ENCODE assay signal across 12 cellular contexts in the genomic region with DNA sequence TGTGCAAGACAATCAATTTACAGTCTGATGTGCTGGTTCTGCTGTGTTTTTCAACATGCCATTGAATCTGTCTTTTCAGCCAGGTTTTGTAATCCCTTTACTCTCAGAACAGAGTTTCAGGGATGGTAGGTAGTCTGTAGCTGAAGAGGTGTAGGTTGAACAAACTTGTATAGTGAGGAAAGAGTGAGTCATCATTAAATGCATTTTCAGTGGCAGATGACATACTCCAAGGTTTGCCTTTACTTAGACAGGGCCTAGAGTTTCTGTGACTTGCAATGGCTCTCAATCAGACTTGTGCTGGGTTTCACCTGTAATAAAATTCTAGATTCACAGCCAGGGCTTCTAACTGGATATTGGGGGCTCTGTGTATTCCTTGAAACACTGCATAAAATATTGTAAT.
DNase-seq lines count a peak whose midpoint lies in the region; ATAC-seq lines count a peak whose summit lies in the region.
"Had no signal": no experiment of that assay in that cellular context is flagged by ENCODE, and none has a peak within 500 bp of the region (broad histone marks: within the 10 kb centered on the region; RNA-seq: fewer than 3 reads in every experiment).

No MANE protein-coding gene starts in this region.

- no peak overlapping the region for H3K9ac ChIP-seq in mesendoderm (ENCODE audit: low read length)

- no peaks in the 10 kb centered on the region for H3K36me3 ChIP-seq in mesendoderm (ENCODE audit: control insufficient read depth, insufficient read depth, low read length)
- H3K36me3 ChIP-seq: thoracic aorta had no signal

- H3K4me3 ChIP-seq in mesendoderm (ENCODE audit: low read length), result no peak overlapping the region
- H3K4me3 ChIP-seq: thoracic aorta had no signal

- intact Hi-C loops in activated CD4-positive, alpha-beta T cell treated with anti-CD3 and anti-CD28 coated beads, Interleukin-2, amount 10 ng/mL, durations not matched to agents 24 days and 14 days (cut with micrococcal nuclease), result loop anchor here (1.0 kb wide), 1 partner anchor 15 kb away; no protein-coding TSS in a partner anchor

- no peaks in the 10 kb centered on the region for H3K79me1 ChIP-seq in mesendoderm (ENCODE audit: low read length)

- no peaks in the 10 kb centered on the region for H3K9me3 Mint-ChIP-seq in activated CD4-positive, alpha-beta T cell treated with anti-CD3 and anti-CD28 coated beads, Interleukin-2, amount 10 ng/mL, durations not matched to agents 24 days and 14 days
- no peaks in the 10 kb centered on the region for H3K9me3 Mint-ChIP-seq in T-helper 2 cell treated with Interferon-gamma antibody and Interleukin-4, amounts not matched to agents 5 μg/mL and 100 μg/mL, for 36 hours
- H3K9me3 Mint-ChIP-seq: mesothelial cell of epicardium had no signal

- H3K27me3 Mint-ChIP-seq in activated CD4-positive, alpha-beta T cell treated with anti-CD3 and anti-CD28 coated beads, Interleukin-2, amount 10 ng/mL, durations not matched to agents 24 days and 14 days, result peaks cover 13% of the 10 kb centered on the region
- peaks cover 11% of the 10 kb centered on the region for H3K27me3 Mint-ChIP-seq in T-helper 2 cell treated with Interferon-gamma antibody and Interleukin-4, amounts not matched to agents 5 μg/mL and 100 μg/mL, for 36 hours (ENCODE audit: low read depth)

- no peak for DNase-seq in activated CD4-positive, alpha-beta T cell treated with anti-CD3 and anti-CD28 coated beads, Interleukin-2, amount 10 ng/mL, durations not matched to agents 24 days and 14 days
- DNase-seq in activated CD4-positive, alpha-beta T cell treated with anti-CD3 and anti-CD28 coated beads, Interleukin-2, amount 50 U/mL, for 4 hours, result no peak
- peak; percentile 24 for DNase-seq in HT-29 (ENCODE audit: low spot score)
- DNase-seq in T-helper 2 cell treated with Interferon-gamma antibody and Interleukin-4, amounts not matched to agents 5 μg/mL and 100 μg/mL, for 36 hours (ENCODE audit: low spot score), result no peak
- DNase-seq in mesendoderm, result peak; percentile 71
- no peak for DNase-seq in D341Med (ENCODE audit: low spot score)
- DNase-seq: GOT3, NCI-H1436 had no signal

- H3K4ac ChIP-seq in mesendoderm (ENCODE audit: low read depth, low read length), result no peak overlapping the region

- H3K56ac ChIP-seq in mesendoderm (ENCODE audit: low read length), result no peak overlapping the region

- peaks cover 11% of the 10 kb centered on the region for H3K4me1 ChIP-seq in mesendoderm (ENCODE audit: control insufficient read depth, low read depth, low read length)

- no peaks in the 10 kb centered on the region for H3K79me2 ChIP-seq in mesendoderm (ENCODE audit: control insufficient read depth, insufficient read depth, low read length)

- no peak overlapping the region for H3K23ac ChIP-seq in mesendoderm (ENCODE audit: low read length)

- no peak overlapping the region for H3K4me3 Mint-ChIP-seq in activated CD4-positive, alpha-beta T cell treated with anti-CD3 and anti-CD28 coated beads, Interleukin-2, amount 10 ng/mL, durations not matched to agents 24 days and 14 days
- no peak overlapping the region for H3K4me3 Mint-ChIP-seq in T-helper 2 cell treated with Interferon-gamma antibody and Interleukin-4, amounts not matched to agents 5 μg/mL and 100 μg/mL, for 36 hours
- H3K4me3 Mint-ChIP-seq: mesothelial cell of epicardium had no signal

- peaks cover 25% of the 10 kb centered on the region for H3K4me1 Mint-ChIP-seq in activated CD4-positive, alpha-beta T cell treated with anti-CD3 and anti-CD28 coated beads, Interleukin-2, amount 10 ng/mL, durations not matched to agents 24 days and 14 days
- H3K4me1 Mint-ChIP-seq in T-helper 2 cell treated with Interferon-gamma antibody and Interleukin-4, amounts not matched to agents 5 μg/mL and 100 μg/mL, for 36 hours (ENCODE audit: low read depth), result peaks cover 32% of the 10 kb centered on the region

- H3K27ac ChIP-seq in mesendoderm (ENCODE audit: low read depth, low read length), result no peak overlapping the region
- H3K27ac ChIP-seq: thoracic aorta had no signal

- no peaks in the 10 kb centered on the region for H3K36me3 Mint-ChIP-seq in activated CD4-positive, alpha-beta T cell treated with anti-CD3 and anti-CD28 coated beads, Interleukin-2, amount 10 ng/mL, durations not matched to agents 24 days and 14 days (ENCODE audit: low read depth)
- no peaks in the 10 kb centered on the region for H3K36me3 Mint-ChIP-seq in T-helper 2 cell treated with Interferon-gamma antibody and Interleukin-4, amounts not matched to agents 5 μg/mL and 100 μg/mL, for 36 hours (ENCODE audit: low read depth)
- H3K36me3 Mint-ChIP-seq: mesothelial cell of epicardium had no signal

- H4K5ac ChIP-seq in mesendoderm (ENCODE audit: low read length), result peak overlapping the region; percentile 68

- no peak overlapping the region for H2BK15ac ChIP-seq in mesendoderm (replicated peaks; ENCODE audit: low read depth)

- H3K27ac Mint-ChIP-seq in activated CD4-positive, alpha-beta T cell treated with anti-CD3 and anti-CD28 coated beads, Interleukin-2, amount 10 ng/mL, durations not matched to agents 24 days and 14 days, result peak overlapping the region; percentile 56
- peak overlapping the region; percentile 82 for H3K27ac Mint-ChIP-seq in T-helper 2 cell treated with Interferon-gamma antibody and Interleukin-4, amounts not matched to agents 5 μg/mL and 100 μg/mL, for 36 hours
- H3K27ac Mint-ChIP-seq: mesothelial cell of epicardium had no signal

- H3K4me2 ChIP-seq in mesendoderm (ENCODE audit: low read length), result no peak overlapping the region

- H4K8ac ChIP-seq in mesendoderm (ENCODE audit: low read depth, low read length), result no peak overlapping the region

- H3K18ac ChIP-seq in mesendoderm (ENCODE audit: low read length), result no peak overlapping the region

- no peak overlapping the region for H2BK5ac ChIP-seq in mesendoderm (ENCODE audit: low read length)

- no peak overlapping the region for H2AK5ac ChIP-seq in mesendoderm (ENCODE audit: low read length)

- H2BK120ac ChIP-seq in mesendoderm (ENCODE audit: low read depth, low read length), result no peak overlapping the region

- no peak for ATAC-seq in GM18498 (IDR thresholded peaks at IDR 0.05; ENCODE audit: unreplicated experiment)
- no peak for ATAC-seq in GM18502 (IDR thresholded peaks at IDR 0.05; ENCODE audit: poor library complexity, unreplicated experiment)

- no peaks in the 10 kb centered on the region for H3K27me3 ChIP-seq in mesendoderm (ENCODE audit: insufficient read depth, low read length, poor library complexity)

Comparison
In these comparisons a context has a peak if more than half of its experiments do, and no peak if none do; other contexts are left out.
1. DNase-seq: peak in HT-29 (single experiment) and mesendoderm (single experiment); none in activated CD4-positive, alpha-beta T cell treated with anti-CD3 and anti-CD28 coated beads, Interleukin-2, amount 10 ng/mL, durations not matched to agents 24 days and 14 days (single experiment), activated CD4-positive, alpha-beta T cell treated with anti-CD3 and anti-CD28 coated beads, Interleukin-2, amount 50 U/mL, for 4 hours (0 of 2), T-helper 2 cell treated with Interferon-gamma antibody and Interleukin-4, amounts not matched to agents 5 μg/mL and 100 μg/mL, for 36 hours (single experiment) and D341Med (single experiment).